4 cellular contexts compared by ENCODE assay signal in genomic region chr12:104394086-104394485, GRCh38.
DNase-seq lines count a peak whose midpoint lies in the region; TF ChIP-seq lines count a peak whose summit lies in the region.
"Not testable (repeated sequence)": the region's sequence is repeated elsewhere in the genome, so short reads cannot be mapped to it uniquely, and the experiment has no call there.

No MANE protein-coding gene starts in this region.

- H3K27ac Mint-ChIP-seq in osteocyte (ENCODE audit: unreplicated experiment): not testable (repeated sequence)

- peak; percentile 6 for DNase-seq in activated CD8-positive, alpha-beta memory T cell treated with anti-CD3 and anti-CD28 coated beads, Interleukin-2, amount 50 U/mL, for 48 hours
- DNase-seq in right atrium auricular region (ENCODE audit: low spot score) (peak; percentile 30), mesenteric fat pad (ENCODE audit: low spot score) (peak; percentile 60), osteocyte (ENCODE audit: extremely low spot score, unreplicated experiment) (peak; percentile 66)

- H3K4me1 Mint-ChIP-seq in osteocyte (ENCODE audit: unreplicated experiment): not testable (repeated sequence)

- not testable (repeated sequence) for H3K27ac ChIP-seq in right atrium auricular region

- H3K27me3 Mint-ChIP-seq in osteocyte (ENCODE audit: unreplicated experiment): not testable (repeated sequence)

- H3K36me3 Mint-ChIP-seq in osteocyte (ENCODE audit: unreplicated experiment): not testable (repeated sequence)

- H3K4me3 ChIP-seq in right atrium auricular region: not testable (repeated sequence)

- not testable (repeated sequence) for H3K27me3 ChIP-seq in right atrium auricular region

- not testable (repeated sequence) for H3K9me3 Mint-ChIP-seq in osteocyte (ENCODE audit: unreplicated experiment)

- not testable (repeated sequence) for H3K9me3 ChIP-seq in right atrium auricular region

- H3K36me3 ChIP-seq in right atrium auricular region: not testable (repeated sequence)

- H3K4me3 Mint-ChIP-seq in osteocyte (ENCODE audit: unreplicated experiment): not testable (repeated sequence)

- not testable (repeated sequence) for H3K4me1 ChIP-seq in right atrium auricular region

- TF ChIP-seq CTCF in right atrium auricular region (IDR thresholded peaks at IDR 0.05); osteocyte (IDR thresholded peaks at IDR 0.05): not testable (repeated sequence)

Comparison
In these comparisons a context has a peak if more than half of its experiments do, and no peak if none do; other contexts are left out.
1. DNase-seq: peak in every context shown above with its lines; median percentile 66 in osteocyte; 60 in mesenteric fat pad; 30 in right atrium auricular region; 6 in activated CD8-positive, alpha-beta memory T cell treated with anti-CD3 and anti-CD28 coated beads, Interleukin-2, amount 50 U/mL, for 48 hours.